1 cellular context compared by ENCODE assay signal in genomic region chr3:30655187-30655812, GRCh38.
A peak's percentile ranks its signal among the peaks of the same experiment; 100 is the strongest.
TF ChIP-seq lines count a peak whose summit lies in the region.

No MANE protein-coding gene starts in this region.

TF ChIP-seq in HEK293, 187 proteins besides CTCF, POLR2A, EP300 and RAD21 (continued from another document and continues in another):
- peak; percentile 73 for TF ChIP-seq GLI2 (tag by site-specific recombination; IDR thresholded peaks at IDR 0.05; ENCODE audit: borderline replicate concordance, low read depth)
- no peak for TF ChIP-seq ZNF707 (tag by site-specific recombination; IDR thresholded peaks at IDR 0.05)
- no peak for TF ChIP-seq ZNF324 (tag by site-specific recombination; IDR thresholded peaks at IDR 0.05)
- no peak for TF ChIP-seq ZNF280D (tag by site-specific recombination; IDR thresholded peaks at IDR 0.05)
- no peak for TF ChIP-seq ZNF280C (tag by site-specific recombination; IDR thresholded peaks at IDR 0.05)
- TF ChIP-seq ZNF626 (tag by site-specific recombination; IDR thresholded peaks at IDR 0.05), result no peak
- no peak for TF ChIP-seq ZNF341 (tag by site-specific recombination; IDR thresholded peaks at IDR 0.05; ENCODE audit: low read depth)
- 0 out of 2 replicates have a peak, but pooled peaks have one; percentile 45 for TF ChIP-seq ZNF184 (tag by site-specific recombination; IDR thresholded peaks at IDR 0.05)
- TF ChIP-seq ZFHX2 (tag by site-specific recombination; conservative IDR thresholded peaks at IDR 0.05), result no peak
- TF ChIP-seq ZNF776 (tag by site-specific recombination; IDR thresholded peaks at IDR 0.05; ENCODE audit: borderline replicate concordance), result no peak
- no peak for TF ChIP-seq SETDB1 (IDR thresholded peaks at IDR 0.05; ENCODE audit: insufficient read length, low read length)
- TF ChIP-seq ZNF701 (tag by site-specific recombination; IDR thresholded peaks at IDR 0.05), result no peak
- TF ChIP-seq ZNF10 (tag by site-specific recombination; IDR thresholded peaks at IDR 0.05), result no peak
- peak; percentile 51 for TF ChIP-seq ZIC2 (tag by site-specific recombination; IDR thresholded peaks at IDR 0.05)
- peak; percentile 71 for TF ChIP-seq ZNF629 (tag by site-specific recombination; IDR thresholded peaks at IDR 0.05)
- TF ChIP-seq KLF10 (tag by site-specific recombination; IDR thresholded peaks at IDR 0.05), result no peak
- TF ChIP-seq ZNF747 (tag by site-specific recombination; IDR thresholded peaks at IDR 0.05), result no peak
- no peak for TF ChIP-seq ZNF777 (tag by site-specific recombination; IDR thresholded peaks at IDR 0.05; ENCODE audit: borderline replicate concordance)
- TF ChIP-seq ZNF544 (tag by site-specific recombination; IDR thresholded peaks at IDR 0.05), result no peak
- TF ChIP-seq ZNF843 (tag by site-specific recombination; IDR thresholded peaks at IDR 0.05), result peak; percentile 93
- no peak for TF ChIP-seq REPIN1 (tag by site-specific recombination; IDR thresholded peaks at IDR 0.05; ENCODE audit: low read depth)
- peak; percentile 68; the same call in 1 of the 2 replicates for TF ChIP-seq OSR2 (tag by site-specific recombination; IDR thresholded peaks at IDR 0.05)
- no peak for TF ChIP-seq ZNF580 (tag by site-specific recombination; IDR thresholded peaks at IDR 0.05)
- TF ChIP-seq ZNF433 (tag by site-specific recombination; IDR thresholded peaks at IDR 0.05; ENCODE audit: low read depth), result no peak
- no peak for TF ChIP-seq ZNF18 (tag by site-specific recombination; IDR thresholded peaks at IDR 0.05)
- TF ChIP-seq ZNF449 (tag by site-specific recombination; IDR thresholded peaks at IDR 0.05), result peak; percentile 17; the same call in 1 of the 2 replicates
- no peak for TF ChIP-seq ZNF585B (tag by site-specific recombination; IDR thresholded peaks at IDR 0.05)
- no peak for TF ChIP-seq GLIS1 (tag by site-specific recombination; IDR thresholded peaks at IDR 0.05)
- no peak for TF ChIP-seq RBAK (tag by site-specific recombination; IDR thresholded peaks at IDR 0.05)
- no peak for TF ChIP-seq OVOL3 (tag by site-specific recombination; IDR thresholded peaks at IDR 0.05)
- TF ChIP-seq ZNF692 (tag by site-specific recombination; IDR thresholded peaks at IDR 0.05), result no peak
- TF ChIP-seq ZNF658 (tag by site-specific recombination; IDR thresholded peaks at IDR 0.05), result no peak
- TF ChIP-seq SP2 (tag by site-specific recombination; IDR thresholded peaks at IDR 0.05), result no peak
- TF ChIP-seq KLF9 (tag by site-specific recombination; IDR thresholded peaks at IDR 0.05; ENCODE audit: low read depth), result no peak
- no peak for TF ChIP-seq KLF1 (tag by site-specific recombination; IDR thresholded peaks at IDR 0.05)
- TF ChIP-seq ZNF157 (tag by site-specific recombination; IDR thresholded peaks at IDR 0.05), result no peak
- 0 out of 2 replicates have a peak, but pooled peaks have one; percentile 55 for TF ChIP-seq PRDM4 (tag by site-specific recombination; IDR thresholded peaks at IDR 0.05)
- TF ChIP-seq ZNF639 (tag by site-specific recombination; IDR thresholded peaks at IDR 0.05), result no peak
- TF ChIP-seq ZNF416 (tag by site-specific recombination; IDR thresholded peaks at IDR 0.05), result no peak
- no peak for TF ChIP-seq PRDM2 (tag by site-specific recombination; IDR thresholded peaks at IDR 0.05; ENCODE audit: borderline replicate concordance)
- TF ChIP-seq ZNF549 (tag by site-specific recombination; IDR thresholded peaks at IDR 0.05), result no peak
